Comparison of ENCODE assay signal across 10 cellular contexts in genomic region chr17:14048169-14048568, GRCh38. TPM values are rescaled to one million over a fixed set of nuclear protein-coding genes. Genes with fewer than 3 reads are reported as not detected.
DNase-seq lines count a peak whose midpoint lies in the region; ATAC-seq and TF ChIP-seq lines count a peak whose summit lies in the region.
"Had no signal": no experiment of that assay in that cellular context is flagged by ENCODE, and none has a peak within 500 bp of the region (broad histone marks: within the 10 kb centered on the region; RNA-seq: fewer than 3 reads in every experiment).

No MANE protein-coding gene starts in this region.

- no peak overlapping the region for H3K4ac ChIP-seq in H9 (ENCODE audit: low read depth, low read length)

- no peak overlapping the region for H2BK120ac ChIP-seq in H9 (ENCODE audit: low read depth, low read length, poor library complexity, severe bottlenecking)

- H3K9me2 ChIP-seq in DOHH2 (replicated peaks; ENCODE audit: control insufficient read depth, low read length): no peaks in the 10 kb centered on the region

- H4K91ac ChIP-seq in H9 (ENCODE audit: insufficient read length, low read depth, low read length): no peak overlapping the region

- no peaks in the 10 kb centered on the region for H3K27me3 Mint-ChIP-seq in H9 (ENCODE audit: low read depth)

- H3K23ac ChIP-seq in H9 (ENCODE audit: insufficient read length, low read depth, low read length): no peak overlapping the region

- no peak overlapping the region for H2BK15ac ChIP-seq in H9 (ENCODE audit: low read depth, low read length)

- no peaks in the 10 kb centered on the region for H4K20me1 ChIP-seq in DOHH2 (ENCODE audit: control insufficient read depth, insufficient read depth, low read depth, low read length)
- H4K20me1 ChIP-seq in H9 (ENCODE audit: control insufficient read depth, insufficient read depth, insufficient read length): no peaks in the 10 kb centered on the region

- H3K9ac ChIP-seq in H9 (ENCODE audit: extremely low read depth, insufficient read length, low read length): no peak overlapping the region

- no peak overlapping the region for H3K4me3 Mint-ChIP-seq in H9

- no peaks in the 10 kb centered on the region for H3F3A ChIP-seq in DOHH2 (ENCODE audit: control insufficient read depth, insufficient read depth)

- in situ Hi-C loops in astrocyte of the cerebellum (cut with HindIII; ENCODE audit: low sequenced_read_pairs): no loop called here

- DNase-seq in H9 (no peak), astrocyte of the cerebellum (ENCODE audit: low read depth) (no peak), right lobe of liver (no peak), activated T-cell treated with anti-CD3 and anti-CD28 coated beads for 4 hours (no peak), AG08395 (ENCODE audit: low spot score) (no peak), NCI-H524 treated with DMSO at 0.1 percent for 48 hours (lab: John Stamatoyannopoulos, UW) (no peak), posterior cingulate gyrus (no peak)
- DNase-seq: stimulated activated CD4-positive, alpha-beta T cell treated with anti-CD3 and anti-CD28 coated beads, Interleukin-4, amount 100 ng/mL, for 24 hours; tibial artery had no signal

- no peak overlapping the region for H3K18ac ChIP-seq in H9 (ENCODE audit: insufficient read length, low read depth, low read length)

- ATAC-seq in right lobe of liver: peak in 3 of 4 donors; percentile 16 to 40 (median 25)

- no peak overlapping the region for H2AFZ ChIP-seq in H9 (ENCODE audit: low read length)

- no peak overlapping the region for H4K5ac ChIP-seq in H9 (ENCODE audit: insufficient read length, low read depth, low read length)

- intact Hi-C loops in right lobe of liver (cut with DNase I) (no loop called here), posterior cingulate gyrus (cut with DNase I) (no loop called here)

- no peaks in the 10 kb centered on the region for H3K36me3 Mint-ChIP-seq in H9 (ENCODE audit: insufficient read depth in 1 of 3, low read depth in 3 of 3)

- no peaks in the 10 kb centered on the region for H3K4me1 ChIP-seq in DOHH2 (ENCODE audit: control insufficient read depth, low read length)
- no peaks in the 10 kb centered on the region for H3K4me1 ChIP-seq in H9 (ENCODE audit: insufficient read depth, low read length)
- H3K4me1 ChIP-seq in right lobe of liver: peaks cover 0 to 6% (median 3%) of the 10 kb centered on the region in 4 donors
- H3K4me1 ChIP-seq: tibial artery had no signal

- TF ChIP-seq CTCF in DOHH2 (IDR thresholded peaks at IDR 0.05; ENCODE audit: low read depth, low read length, poor library complexity, severe bottlenecking) (peak; percentile 31), H9 (conservative IDR thresholded peaks at IDR 0.05) (peak; percentile 57), astrocyte of the cerebellum (IDR thresholded peaks at IDR 0.05; ENCODE audit: low read depth, low read length, missing control alignments) (peak; percentile 32), right lobe of liver (IDR thresholded peaks at IDR 0.05) (peak in 3 of 4 donors; percentile 8 to 16 (median 16))

- H2AK5ac ChIP-seq in H9 (ENCODE audit: insufficient read length, low read length): no peak overlapping the region

- no peaks in the 10 kb centered on the region for H3K4me1 Mint-ChIP-seq in H9

- no peak overlapping the region for H2BK20ac ChIP-seq in H9 (ENCODE audit: low read depth, low read length, poor library complexity, severe bottlenecking)

- no peak for TF ChIP-seq POLR2A in right lobe of liver (IDR thresholded peaks at IDR 0.05)

- H3K36me3 ChIP-seq in DOHH2 (ENCODE audit: control insufficient read depth, low read length) (peaks cover 12% of the 10 kb centered on the region), right lobe of liver (no peaks in the 10 kb centered on the region)

- H3K27me3 ChIP-seq in DOHH2 (ENCODE audit: control insufficient read depth, low read length) (no peaks in the 10 kb centered on the region), H9 (ENCODE audit: insufficient read depth, low read length) (no peaks in the 10 kb centered on the region), right lobe of liver (no peaks in the 10 kb centered on the region)
- H3K27me3 ChIP-seq: tibial artery had no signal

- no peak overlapping the region for H3K27ac Mint-ChIP-seq in H9

- H2BK12ac ChIP-seq in H9 (ENCODE audit: insufficient read length, low read depth, low read length): no peak overlapping the region

- no peak overlapping the region for H3T11ph ChIP-seq in H9 (ENCODE audit: low read length)

- H3K27ac ChIP-seq in DOHH2 (ENCODE audit: low read depth, low read length) (no peak overlapping the region), H9 (ENCODE audit: insufficient read length, low read depth, low read length) (no peak overlapping the region), right lobe of liver (no peak overlapping the region)
- H3K27ac ChIP-seq: tibial artery had no signal

- H3K23me2 ChIP-seq in H9 (ENCODE audit: insufficient read length, low read depth, low read length, poor library complexity, severe bottlenecking): no peaks in the 10 kb centered on the region

- H3K4me2 ChIP-seq in DOHH2 (ENCODE audit: low read length) (no peak overlapping the region), H9 (ENCODE audit: insufficient read depth, insufficient read length, low read length) (no peak overlapping the region)

- H4K8ac ChIP-seq in H9 (replicated peaks; ENCODE audit: insufficient read length, low read depth, low read length): no peak overlapping the region

- H3K9me3 ChIP-seq in DOHH2 (ENCODE audit: control insufficient read depth, insufficient read depth, low read length) (no peaks in the 10 kb centered on the region), H9 (ENCODE audit: control insufficient read depth, low read depth, low read length) (no peaks in the 10 kb centered on the region), right lobe of liver (no peaks in the 10 kb centered on the region)
- H3K9me3 ChIP-seq: tibial artery had no signal

- H3K4me3 ChIP-seq in DOHH2 (ENCODE audit: low read length): no peak overlapping the region
- no peak overlapping the region for H3K4me3 ChIP-seq in astrocyte of the cerebellum (ENCODE audit: low read depth, low read length)
- no peak overlapping the region for H3K4me3 ChIP-seq in right lobe of liver
- H3K4me3 ChIP-seq: tibial artery had no signal

- no peak overlapping the region for H3K56ac ChIP-seq in H9 (ENCODE audit: insufficient read length, low read depth, low read length)

- no peak overlapping the region for H2BK5ac ChIP-seq in H9 (ENCODE audit: insufficient read length, low read length)

- H3K79me1 ChIP-seq in H9 (ENCODE audit: insufficient read depth, low read depth, low read length, poor library complexity, severe bottlenecking): no peaks in the 10 kb centered on the region

- no peak overlapping the region for H3K14ac ChIP-seq in H9 (ENCODE audit: insufficient read depth, low read length)

- no peaks in the 10 kb centered on the region for H3K9me3 Mint-ChIP-seq in H9

- peaks cover 31% of the 10 kb centered on the region for H3K79me2 ChIP-seq in DOHH2 (ENCODE audit: control insufficient read depth, low read length)
- no peaks in the 10 kb centered on the region for H3K79me2 ChIP-seq in H9 (ENCODE audit: insufficient read depth, low read length)

RNA-seq across cellular contexts. Expression of gene COX10, which starts 21.1 kb away (rescaled TPM):
- total RNA-seq in H9 (2021) (20.6 TPM in 2 replicates), right lobe of liver (10 to 100 TPM in 2 of 6 experiments, 1 to 10 TPM in 4; 6.8 to 23.0 (median 9.0) TPM)
